Comparison of ENCODE assay signal across 14 cellular contexts in the genomic region with DNA sequence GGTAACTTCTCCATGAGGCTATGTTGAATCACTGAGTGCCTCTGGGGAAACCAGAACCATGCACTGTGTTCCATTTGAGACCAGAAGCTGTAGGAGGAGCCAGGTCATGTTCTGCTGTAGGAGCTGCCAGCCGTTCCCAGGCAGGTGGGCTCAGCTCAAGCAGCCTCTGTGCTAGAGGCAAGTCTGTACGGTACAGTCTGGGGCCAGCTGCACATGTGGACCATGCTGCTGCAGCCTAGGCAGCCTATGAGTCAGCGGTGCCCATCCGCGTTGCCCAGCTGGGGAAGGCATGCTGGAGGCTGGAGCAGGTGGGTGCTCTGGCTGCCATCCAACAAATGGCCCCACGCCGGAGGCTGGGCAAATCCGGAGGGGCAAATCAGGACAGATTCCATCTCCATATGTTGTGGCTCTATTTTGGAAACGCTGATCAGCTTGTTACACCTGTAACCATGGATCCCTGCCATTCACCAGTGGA. TPM values are rescaled to one million over a fixed set of nuclear protein-coding genes. Genes with fewer than 3 reads are reported as not detected.
A peak's percentile ranks its signal among the peaks of the same experiment; 100 is the strongest.
DNase-seq lines count a peak whose midpoint lies in the region; ATAC-seq and TF ChIP-seq lines count a peak whose summit lies in the region.
"Had no signal": no experiment of that assay in that cellular context is flagged by ENCODE, and none has a peak within 500 bp of the region (broad histone marks: within the 10 kb centered on the region; RNA-seq: fewer than 3 reads in every experiment).

No MANE protein-coding gene starts in this region.

- POLR2A ChIA-PET in RWPE1 (lab: Yijun Ruan, JAX; ENCODE audit: low non-redundant PET), result interaction anchor here (0.6 kb wide), 1 partner anchor 243 kb away, joined by 3 read pairs; a partner anchor contains a TSS

- no peak for TF ChIP-seq CTCF in RWPE1 (conservative IDR thresholded peaks at IDR 0.05; ENCODE audit: low read depth)
- TF ChIP-seq CTCF in adrenal gland (IDR thresholded peaks at IDR 0.05), result no peak

- CTCF ChIA-PET in RWPE1 (lab: Yijun Ruan, JAX), result interaction anchor here (0.6 kb wide), 1 partner anchor 421 kb away, joined by 3 read pairs; no protein-coding TSS in a partner anchor

- intact Hi-C loops in adrenal gland (cut with DNase I), result no loop called here

- H3K27ac ChIP-seq in RWPE1 (peak overlapping the region; percentile 30; the same call in 1 of the 2 replicates), adrenal gland (no peak overlapping the region)

- no peaks in the 10 kb centered on the region for H3K36me3 ChIP-seq in adrenal gland (replicated peaks in 1 of 2)

- no peak for ATAC-seq in HG02970 (IDR thresholded peaks at IDR 0.05; ENCODE audit: low FRiP score, unreplicated experiment)
- no peak for ATAC-seq in GM18867 (IDR thresholded peaks at IDR 0.05; ENCODE audit: unreplicated experiment)
- no peak for ATAC-seq in left lobe of liver
- ATAC-seq: T-cell had no signal

- no peak overlapping the region for H3K4me3 ChIP-seq in adrenal gland
- H3K4me3 ChIP-seq: smooth muscle cell had no signal

- WGBS in adrenal gland, 4 donors, result 33 to 80% (median 61%) methylated on average over 1 to 9 of the region's 9 CpGs

- TF ChIP-seq POLR2A in adrenal gland (IDR thresholded peaks at IDR 0.05), result no peak

- H3K27me3 ChIP-seq in adrenal gland, result no peaks in the 10 kb centered on the region

- no peaks in the 10 kb centered on the region for H3K9me3 ChIP-seq in adrenal gland (replicated peaks in 1 of 3)

- H3K4me1 ChIP-seq in adrenal gland (replicated peaks in 1 of 2), result no peaks in the 10 kb centered on the region

- DNase-seq in DMS79 treated with DMSO at 0.1 percent for 48 hours (lab: John Stamatoyannopoulos, UW) (peak; percentile 85), NCI-H2081 (lab: John Stamatoyannopoulos, UW) (peak; percentile 74 to 84), RWPE1 (ENCODE audit: low spot score) (no peak), myocyte (ENCODE audit: low read depth) (peak; percentile 78), left lobe of liver (ENCODE audit: low spot score) (no peak), adrenal gland (no peak)
- DNase-seq: activated CD4-positive, alpha-beta T cell treated with anti-CD3 and anti-CD28 coated beads for 1 hour; activated T-cell treated with anti-CD3 and anti-CD28 coated beads for 4 hours; CD4-positive, alpha-beta T cell had no signal

RNA-seq across cellular contexts. Expression of a gene that starts 22.0 kb away (rescaled TPM):
- total RNA-seq in myocyte (0.16 and 0.73 TPM in 2 replicates), left lobe of liver (not detected), adrenal gland (1 to 10 TPM in 1 of 8 donors, under 1 TPM in 1, not detected in 6; 0.18 to 1.1 TPM)
- 0.03 TPM for polyA plus RNA-seq in myocyte (2012)
- under 1 TPM in 1 of 3 donors, not detected in 2; 0.03 TPM for polyA plus RNA-seq in adrenal gland
- total RNA-seq: CD4-positive, alpha-beta T cell; lower leg skin; smooth muscle cell; T-cell had no signal

Comparison
In these comparisons a context has a peak if more than half of its experiments do, and no peak if none do; other contexts are left out.
1. DNase-seq: peak in DMS79 treated with DMSO at 0.1 percent for 48 hours (single experiment), NCI-H2081 (2 of 2) and myocyte (single experiment); none in RWPE1 (single experiment), left lobe of liver (single experiment) and adrenal gland (0 of 7).